9 cellular contexts compared by ENCODE assay signal in genomic region chr7:151018421-151019129, GRCh38. TPM values are rescaled to one million over a fixed set of nuclear protein-coding genes. Genes with fewer than 3 reads are reported as not detected.
DNase-seq lines count a peak whose midpoint lies in the region; ATAC-seq and TF ChIP-seq lines count a peak whose summit lies in the region.
"Had no signal": no experiment of that assay in that cellular context is flagged by ENCODE, and none has a peak within 500 bp of the region (broad histone marks: within the 10 kb centered on the region; RNA-seq: fewer than 3 reads in every experiment).

No MANE protein-coding gene starts in this region.

- intact Hi-C loops in OCI-LY7 (cut with micrococcal nuclease; ENCODE audit: unreplicated experiment), result loop anchor here (1.0 to 5.0 kb wide), 2 partner anchors 55 to 94 kb away; no protein-coding TSS in a partner anchor
- intact Hi-C loops in MCF 10A (cut with micrococcal nuclease), result loop anchor here (5.0 kb wide), 1 partner anchor 51 kb away; no protein-coding TSS in a partner anchor

- no peaks in the 10 kb centered on the region for H3K9me3 Mint-ChIP-seq in MCF 10A (ENCODE audit: unreplicated experiment)

- peaks cover 10% of the 10 kb centered on the region for H3K4me1 Mint-ChIP-seq in MCF 10A (ENCODE audit: insufficient read depth, unreplicated experiment)

- peaks cover 23% of the 10 kb centered on the region for H3K27me3 Mint-ChIP-seq in MCF 10A (ENCODE audit: insufficient read depth, unreplicated experiment)

- H3K4me1 ChIP-seq in OCI-LY7 (ENCODE audit: insufficient read depth, low read length, poor library complexity, severe bottlenecking) (peaks cover 10% of the 10 kb centered on the region), mesodermal cell (ENCODE audit: control insufficient read depth, insufficient read depth, low read length, poor library complexity, severe bottlenecking) (peaks cover 22% of the 10 kb centered on the region)

- H3K9me3 ChIP-seq in OCI-LY7 (ENCODE audit: low read length), result no peaks in the 10 kb centered on the region
- H3K9me3 ChIP-seq in mesodermal cell (ENCODE audit: control insufficient read depth, low read length), result no peaks in the 10 kb centered on the region

- peak overlapping the region; percentile 59 for H3K4me2 ChIP-seq in OCI-LY7 (ENCODE audit: low read length)

- ATAC-seq in GM18511 (IDR thresholded peaks at IDR 0.05; ENCODE audit: unreplicated experiment) (peak; percentile 33), GM21825 (IDR thresholded peaks at IDR 0.05; ENCODE audit: unreplicated experiment) (no peak)

- BruUV-seq in OCI-LY7 (replicated peaks; lab: Mats Ljungman, UMichigan) (no TSS peak), MCF 10A (replicated peaks; lab: Mats Ljungman, UMichigan) (no TSS peak)

- no peaks in the 10 kb centered on the region for H3K36me3 Mint-ChIP-seq in MCF 10A (ENCODE audit: insufficient read depth, unreplicated experiment)

- CTCF ChIA-PET in OCI-LY7 (lab: Charles Lee; ENCODE audit: unreplicated experiment) (interaction anchor here (0.5 to 1.4 kb wide), 3 partner anchors 10 to 120 kb away, joined by 3 to 4 read pairs (median 4); no protein-coding TSS in a partner anchor), MCF 10A (lab: Yijun Ruan, JAX) (interaction anchor here (0.6 to 3.7 kb wide), 15 partner anchors 8 to 648 kb away, joined by 3 to 16 read pairs (median 4); partner anchors contain the start of gene ABCB8)

- H3K27ac ChIP-seq in OCI-LY7 (ENCODE audit: low read depth, low read length, poor library complexity, severe bottlenecking) (no peak overlapping the region), mesodermal cell (ENCODE audit: low read depth, low read length, severe bottlenecking) (no peak overlapping the region)

- no peaks in the 10 kb centered on the region for H3K79me2 ChIP-seq in OCI-LY7 (ENCODE audit: insufficient read depth, low read depth, low read length)

- DNase-seq in OCI-LY7 (ENCODE audit: low spot score) (no peak), MCF 10A (ENCODE audit: unreplicated experiment) (no peak), NCI-H1436 treated with DMSO at 0.1 percent for 48 hours (lab: John Stamatoyannopoulos, UW) (no peak), SHP77 treated with DMSO at 0.1 percent for 48 hours (lab: John Stamatoyannopoulos, UW) (no peak), dermis blood vessel endothelial cell (no peak)

- peak overlapping the region; percentile 15 for H3K4me3 Mint-ChIP-seq in MCF 10A (ENCODE audit: unreplicated experiment)

- H3K36me3 ChIP-seq in OCI-LY7 (ENCODE audit: insufficient read depth, low read length), result no peaks in the 10 kb centered on the region
- peaks cover 7% of the 10 kb centered on the region for H3K36me3 ChIP-seq in mesodermal cell (ENCODE audit: control insufficient read depth, insufficient read depth, low read length)

- H4K20me1 ChIP-seq in OCI-LY7 (ENCODE audit: insufficient read depth, low read length), result no peaks in the 10 kb centered on the region

- no peak overlapping the region for H3K27ac Mint-ChIP-seq in MCF 10A (ENCODE audit: low read depth, unreplicated experiment)

- TF ChIP-seq CTCF in OCI-LY7 (conservative IDR thresholded peaks at IDR 0.05; ENCODE audit: low read length) (peak; percentile 9; the same call in 1 of the 2 replicates), MCF 10A (IDR thresholded peaks at IDR 0.05; ENCODE audit: unreplicated experiment) (no peak)

- H3K4me3 ChIP-seq in OCI-LY7 (ENCODE audit: low read depth, low read length, poor library complexity, severe bottlenecking), result peak overlapping the region; percentile 44
- H3K4me3 ChIP-seq in mesodermal cell (ENCODE audit: extremely low read depth, insufficient read depth, low read length, poor library complexity, severe bottlenecking), result peak overlapping the region; percentile 24

- 0 out of 2 replicates have a peak overlapping the region, but pooled peaks have one; percentile 53 for H2AFZ ChIP-seq in OCI-LY7 (ENCODE audit: low read length)

- 7% methylated on average over 70 to 78 of the region's 82 CpGs for WGBS in mesodermal cell (ENCODE audit: insufficient coverage in 2 of 2), 2 experiments

- POLR2A ChIA-PET in OCI-LY7 (lab: Charles Lee), result no interaction called here
- POLR2A ChIA-PET in MCF 10A (lab: Yijun Ruan, JAX), result interaction anchor here (1.2 kb wide), 1 partner anchor 10 kb away, joined by 3 read pairs; the partner anchor contains the start of gene ABCB8

- H3K9me2 ChIP-seq in OCI-LY7 (ENCODE audit: insufficient read depth, low read length), result no peaks in the 10 kb centered on the region

RNA-seq across cellular contexts. Expression of gene ATG9B, which starts 5.7 kb away (rescaled TPM):
- 0.18 and 1.1 TPM in 2 replicates for total RNA-seq in OCI-LY7 (2014; rRNA removed; shearing (Covaris generic))
- total RNA-seq in OCI-LY7 (2022) (0.94 and 0.97 TPM in 2 replicates), MCF 10A (2022) (0.12 and 0.29 TPM in 2 replicates), dermis blood vessel endothelial cell (0.28 TPM in 1 of 2 replicates, not detected in the other)
- polyA plus RNA-seq in mesodermal cell (2013, experiment 1 of 2), result 2.4 TPM
- 1.8 TPM for polyA plus RNA-seq in mesodermal cell (2013, experiment 2 of 2)
- total RNA-seq: M059J had no signal

RNA-seq across cellular contexts. Expression of gene ABCB8, which starts 9.7 kb away (rescaled TPM):
- 29.5 and 32.0 TPM in 2 replicates for total RNA-seq in OCI-LY7 (2014; rRNA removed; shearing (Covaris generic))
- total RNA-seq in OCI-LY7 (2022) (63.9 and 64.7 TPM in 2 replicates), MCF 10A (2022) (73.4 and 76.1 TPM in 2 replicates), dermis blood vessel endothelial cell (20.4 and 38.2 TPM in 2 replicates)
- polyA plus RNA-seq in mesodermal cell (2013, experiment 1 of 2), result 26.9 TPM
- polyA plus RNA-seq in mesodermal cell (2013, experiment 2 of 2), result 23.8 TPM

RNA-seq across cellular contexts. Expression of gene NOS3, which starts 27.8 kb away (rescaled TPM):
- total RNA-seq in OCI-LY7 (2014; rRNA removed; shearing (Covaris generic)), result 0.41 and 0.82 TPM in 2 replicates
- total RNA-seq in OCI-LY7 (2022) (0.30 and 0.78 TPM in 2 replicates), MCF 10A (2022) (0.20 and 0.30 TPM in 2 replicates), dermis blood vessel endothelial cell (33.4 and 103 TPM in 2 replicates)
- 27.8 TPM for polyA plus RNA-seq in mesodermal cell (2013, experiment 1 of 2)
- 18.2 TPM for polyA plus RNA-seq in mesodermal cell (2013, experiment 2 of 2)
- total RNA-seq: M059J had no signal

RNA-seq across cellular contexts. Expression of gene ASIC3, which starts 29.8 kb away (rescaled TPM):
- 3.3 and 7.9 TPM in 2 replicates for total RNA-seq in OCI-LY7 (2014; rRNA removed; shearing (Covaris generic))
- 14.8 and 22.3 TPM in 2 replicates for total RNA-seq in OCI-LY7 (2022)
- 3.9 and 8.8 TPM in 2 replicates for total RNA-seq in MCF 10A (2022)
- polyA plus RNA-seq in mesodermal cell (2013, experiment 1 of 2), result 4.0 TPM
- polyA plus RNA-seq in mesodermal cell (2013, experiment 2 of 2), result 2.7 TPM
- 0.42 TPM in 1 of 2 replicates, not detected in the other for total RNA-seq in dermis blood vessel endothelial cell

RNA-seq across cellular contexts. Expression of gene CDK5, which starts 39.1 kb away (rescaled TPM):
- 30.9 and 35.2 TPM in 2 replicates for total RNA-seq in OCI-LY7 (2014; rRNA removed; shearing (Covaris generic))
- total RNA-seq in OCI-LY7 (2022) (23.1 and 23.7 TPM in 2 replicates), MCF 10A (2022) (11.8 and 12.2 TPM in 2 replicates), dermis blood vessel endothelial cell (14.1 and 17.6 TPM in 2 replicates)
- polyA plus RNA-seq in mesodermal cell (2013, experiment 1 of 2), result 31.6 TPM
- 26.1 TPM for polyA plus RNA-seq in mesodermal cell (2013, experiment 2 of 2)

Comparison
In these comparisons a context has a peak if more than half of its experiments do, and no peak if none do; other contexts are left out.
1. RNA of gene NOS3, which starts 27.8 kb away (total RNA-seq): 33.4 to 103 TPM in dermis blood vessel endothelial cell; 0.30 to 0.82 TPM in OCI-LY7 and 0.20 to 0.30 TPM in MCF 10A; every median in the first group is over 10 times any median in the second.